In genomic region chr12:53660064-53660463, GRCh38 we compare ENCODE assay signal across 8 cellular contexts. TPM values are rescaled to one million over a fixed set of nuclear protein-coding genes. Genes with fewer than 3 reads are reported as not detected.
DNase-seq lines count a peak whose midpoint lies in the region; ATAC-seq and TF ChIP-seq lines count a peak whose summit lies in the region.
"Had no signal": no experiment of that assay in that cellular context is flagged by ENCODE, and none has a peak within 500 bp of the region (broad histone marks: within the 10 kb centered on the region; RNA-seq: fewer than 3 reads in every experiment).

No MANE protein-coding gene starts in this region.

- H3K36me3 Mint-ChIP-seq in nephron progenitor cell (ENCODE audit: low read depth), result peaks cover 46% of the 10 kb centered on the region

- peak; percentile 53 for DNase-seq in fibroblast of the conjunctiva (ENCODE audit: low read depth)
- no peak for DNase-seq in nephron progenitor cell
- no peak for DNase-seq in vagina (ENCODE audit: extremely low spot score in 2 of 2)
- DNase-seq in NCI-H2171 treated with DMSO at 0.1 percent for 48 hours (lab: John Stamatoyannopoulos, UW), result no peak
- DNase-seq in NCI-H1694 treated with DMSO at 0.1 percent for 48 hours (lab: John Stamatoyannopoulos, UW), result no peak

- H3K27ac ChIP-seq in VCaP, result peak overlapping the region; percentile 100
- H3K27ac ChIP-seq in vagina, result peak overlapping the region; percentile 52

- no peak for ATAC-seq in HG03097 (IDR thresholded peaks at IDR 0.05; ENCODE audit: low FRiP score, unreplicated experiment)

- H3K9me3 ChIP-seq in vagina, result no peaks in the 10 kb centered on the region

- H3K36me3 ChIP-seq in vagina, result peaks cover 0 to 18% of the 10 kb centered on the region in 2 donors

- H3K27ac Mint-ChIP-seq in nephron progenitor cell, result peak overlapping the region; percentile 93
- H3K27ac Mint-ChIP-seq: dendritic cell treated with granulocyte-macrophage colony-stimulating factor and Interleukin-4, amounts not matched to agents 40 ng/mL and 50 ng/mL, for 4 days had no signal

- intact Hi-C loops in vagina (cut with DNase I), result no loop called here

- peaks cover 27% of the 10 kb centered on the region for H3K4me1 Mint-ChIP-seq in nephron progenitor cell

- no peak overlapping the region for H3K4me3 Mint-ChIP-seq in nephron progenitor cell
- H3K4me3 Mint-ChIP-seq: dendritic cell treated with granulocyte-macrophage colony-stimulating factor and Interleukin-4, amounts not matched to agents 40 ng/mL and 50 ng/mL, for 4 days had no signal

- TF ChIP-seq POLR2A in vagina (IDR thresholded peaks at IDR 0.05), result no peak

- no peaks in the 10 kb centered on the region for H3K9me3 Mint-ChIP-seq in nephron progenitor cell
- H3K9me3 Mint-ChIP-seq: dendritic cell treated with granulocyte-macrophage colony-stimulating factor and Interleukin-4, amounts not matched to agents 40 ng/mL and 50 ng/mL, for 4 days had no signal

- no peaks in the 10 kb centered on the region for H3K27me3 ChIP-seq in vagina

- no peak for TF ChIP-seq CTCF in VCaP (conservative IDR thresholded peaks at IDR 0.05)
- no peak for TF ChIP-seq CTCF in nephron progenitor cell (IDR thresholded peaks at IDR 0.05)
- no peak for TF ChIP-seq CTCF in vagina (IDR thresholded peaks at IDR 0.05)

- no peaks in the 10 kb centered on the region for H3K27me3 Mint-ChIP-seq in nephron progenitor cell (ENCODE audit: low read depth, poor library complexity)
- H3K27me3 Mint-ChIP-seq: dendritic cell treated with granulocyte-macrophage colony-stimulating factor and Interleukin-4, amounts not matched to agents 40 ng/mL and 50 ng/mL, for 4 days had no signal

- H3K4me1 ChIP-seq in vagina, result peaks cover 28% of the 10 kb centered on the region

- no peak overlapping the region for H3K4me3 ChIP-seq in vagina

RNA-seq across cellular contexts. Expression of gene ATP5MC2, which starts 15.8 kb away (rescaled TPM):
- total RNA-seq in vagina, result 311 TPM

RNA-seq across cellular contexts. Expression of gene ATF7, which starts 33.9 kb away (rescaled TPM):
- 34.9 TPM for total RNA-seq in vagina
